Comparison of ENCODE assay signal across 16 cellular contexts in the genomic region with DNA sequence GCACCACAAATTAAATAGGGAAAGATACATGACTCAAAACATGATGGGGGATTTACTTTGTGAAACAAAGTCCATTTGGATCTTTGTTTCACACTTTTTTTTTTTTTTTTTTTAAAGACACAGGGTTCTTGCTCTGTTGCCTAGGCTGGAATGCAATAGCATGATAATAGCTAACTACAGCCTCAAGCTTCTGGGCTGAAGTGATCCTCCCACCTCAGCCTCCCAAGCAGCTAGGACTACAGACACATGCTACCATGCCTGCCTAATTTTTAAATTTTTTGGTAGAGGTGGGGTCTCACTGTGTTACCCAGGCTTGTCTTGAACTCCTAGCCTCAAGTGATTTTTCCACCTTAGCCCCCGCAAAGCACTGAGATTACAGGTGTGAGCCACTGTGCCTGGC.
DNase-seq lines count a peak whose midpoint lies in the region; ATAC-seq and TF ChIP-seq lines count a peak whose summit lies in the region.
"Had no signal": no experiment of that assay in that cellular context is flagged by ENCODE, and none has a peak within 500 bp of the region (broad histone marks: within the 10 kb centered on the region; RNA-seq: fewer than 3 reads in every experiment).

No MANE protein-coding gene starts in this region.

- peak overlapping the region; percentile 68 for H3K4me2 ChIP-seq in skeletal muscle satellite cell (ENCODE audit: low read length)

- no peak overlapping the region for H3K4me3 Mint-ChIP-seq in activated CD8-positive, alpha-beta memory T cell treated with anti-CD3 and anti-CD28 coated beads, Interleukin-2, amount 10 ng/mL, durations not matched to agents 7 days and 5 days

- CTCF ChIA-PET in activated CD8-positive, alpha-beta memory T cell treated with anti-CD3 and anti-CD28 coated beads, Interleukin-2, amount 10 ng/mL, durations not matched to agents 7 days and 5 days (lab: Charles Lee), result interaction anchor here (5.7 kb wide), 1 partner anchor 9 kb away, joined by 49 read pairs; no protein-coding TSS in a partner anchor

- H3K9me3 Mint-ChIP-seq in activated CD8-positive, alpha-beta memory T cell treated with anti-CD3 and anti-CD28 coated beads, Interleukin-2, amount 10 ng/mL, durations not matched to agents 7 days and 5 days (ENCODE audit: low read depth), result no peaks in the 10 kb centered on the region

- peak overlapping the region; percentile 79 for H3K9ac ChIP-seq in skeletal muscle satellite cell (ENCODE audit: low read depth, low read length)

- H3K9me3 ChIP-seq in MG63 (no peaks in the 10 kb centered on the region), skeletal muscle satellite cell (replicated peaks; ENCODE audit: low read length) (no peaks in the 10 kb centered on the region)
- H3K9me3 ChIP-seq: mucosa of descending colon, pancreas, SJCRH30, tibial artery had no signal

- no peak for ATAC-seq in activated CD8-positive, alpha-beta memory T cell treated with anti-CD3 and anti-CD28 coated beads, Interleukin-2, amount 10 ng/mL, durations not matched to agents 7 days and 5 days
- ATAC-seq in HG02970 (IDR thresholded peaks at IDR 0.05; ENCODE audit: low FRiP score, unreplicated experiment) (no peak), GM21367 (IDR thresholded peaks at IDR 0.05; ENCODE audit: unreplicated experiment) (no peak)
- ATAC-seq: mucosa of descending colon, pancreas had no signal

- DNase-seq in activated CD8-positive, alpha-beta memory T cell treated with anti-CD3 and anti-CD28 coated beads, Interleukin-2, amount 10 ng/mL, durations not matched to agents 7 days and 5 days, result no peak
- no peak for DNase-seq in activated CD8-positive, alpha-beta memory T cell treated with anti-CD3 and anti-CD28 coated beads, Interleukin-2, amount 50 U/mL, for 4 hours
- DNase-seq in MG63, result no peak
- DNase-seq in brain microvascular endothelial cell, result no peak
- DNase-seq in A172 (ENCODE audit: low spot score), result no peak
- DNase-seq: AML-193, DMS153, glutamatergic neuron, NCI-H2029 treated with DMSO at 0.1 percent for 48 hours, pancreas, SJCRH30, tibial artery had no signal

- H3K27me3 Mint-ChIP-seq in activated CD8-positive, alpha-beta memory T cell treated with anti-CD3 and anti-CD28 coated beads, Interleukin-2, amount 10 ng/mL, durations not matched to agents 7 days and 5 days, result no peaks in the 10 kb centered on the region

- H3K4me1 ChIP-seq in skeletal muscle satellite cell (ENCODE audit: control insufficient read depth, insufficient read depth, low read length), result peaks cover 60% of the 10 kb centered on the region

- peaks cover 83% of the 10 kb centered on the region for H3K4me1 Mint-ChIP-seq in activated CD8-positive, alpha-beta memory T cell treated with anti-CD3 and anti-CD28 coated beads, Interleukin-2, amount 10 ng/mL, durations not matched to agents 7 days and 5 days

- H3K27ac ChIP-seq in brain microvascular endothelial cell, result peak overlapping the region; percentile 94
- H3K27ac ChIP-seq: pancreas, SJCRH30, tibial artery had no signal

- peaks cover 58% of the 10 kb centered on the region for H3K36me3 Mint-ChIP-seq in activated CD8-positive, alpha-beta memory T cell treated with anti-CD3 and anti-CD28 coated beads, Interleukin-2, amount 10 ng/mL, durations not matched to agents 7 days and 5 days

- peak overlapping the region; percentile 47 for H3K27ac Mint-ChIP-seq in activated CD8-positive, alpha-beta memory T cell treated with anti-CD3 and anti-CD28 coated beads, Interleukin-2, amount 10 ng/mL, durations not matched to agents 7 days and 5 days

- H3K36me3 ChIP-seq in MG63 (peaks cover 82% of the 10 kb centered on the region), brain microvascular endothelial cell (replicated peaks) (peaks cover 56% of the 10 kb centered on the region), skeletal muscle satellite cell (ENCODE audit: insufficient read depth, low read length) (peaks cover 87% of the 10 kb centered on the region)
- H3K36me3 ChIP-seq: pancreas, SJCRH30 had no signal

- in situ Hi-C loops in brain microvascular endothelial cell (cut with HindIII; ENCODE audit: low pct_ligation_motif_present, low sequenced_read_pairs), result no loop called here

- no peak for TF ChIP-seq CTCF in brain microvascular endothelial cell (IDR thresholded peaks at IDR 0.05; ENCODE audit: low read depth, low read length, missing control alignments)

- H3K4me3 ChIP-seq in MG63 (0 out of 2 replicates have a peak overlapping the region, but pooled peaks have one; percentile 7), brain microvascular endothelial cell (ENCODE audit: low read depth, low read length) (peak overlapping the region; percentile 22), skeletal muscle satellite cell (ENCODE audit: low read length) (peak overlapping the region; percentile 63)
- H3K4me3 ChIP-seq: mucosa of descending colon, pancreas, SJCRH30, tibial artery had no signal

- H3K27me3 ChIP-seq in MG63, result no peaks in the 10 kb centered on the region
- no peaks in the 10 kb centered on the region for H3K27me3 ChIP-seq in brain microvascular endothelial cell (replicated peaks)
- no peaks in the 10 kb centered on the region for H3K27me3 ChIP-seq in skeletal muscle satellite cell (ENCODE audit: control insufficient read depth, insufficient read depth, low read length)
- H3K27me3 ChIP-seq: pancreas, SJCRH30, tibial artery had no signal

Comparison
In these comparisons a context has a peak if more than half of its experiments do, and no peak if none do; other contexts are left out.
1. H3K4me3 ChIP-seq: peak in every context shown above with its lines; median percentile 63 in skeletal muscle satellite cell; 22 in brain microvascular endothelial cell; 7 in MG63.